In genomic region chr7:72063325-72063724, GRCh38 we compare ENCODE assay signal across 29 cellular contexts.
"Had no signal": no experiment of that assay in that cellular context is flagged by ENCODE, and none has a peak within 500 bp of the region (broad histone marks: within the 10 kb centered on the region; RNA-seq: fewer than 3 reads in every experiment).

No MANE protein-coding gene starts in this region.

- H3K36me3 ChIP-seq: ascending aorta, breast epithelium, cardiac muscle cell, colonic mucosa, gastrocnemius medialis, heart left ventricle, WERI-Rb-1 had no signal

- ATAC-seq: activated CD4-positive, alpha-beta T cell treated with anti-CD3 and anti-CD28 coated beads for 36 hours; activated CD8-positive, alpha-beta T cell treated with anti-CD3 and anti-CD28 coated beads, Interleukin-2, amount 10 ng/mL, durations not matched to agents 7 days and 5 days; activated naive CD4-positive, alpha-beta T cell treated with anti-CD3 and anti-CD28 coated beads, Interleukin-2, amount 50 U/mL, for 72 hours; activated T-cell treated with anti-CD3 and anti-CD28 coated beads, Interleukin-2, amount 50 U/mL, for 72 hours; foreskin keratinocyte; gastrocnemius medialis; T-helper 17 cell had no signal

- H3K4me1 ChIP-seq: ascending aorta, breast epithelium, colonic mucosa, foreskin keratinocyte, gastrocnemius medialis, heart left ventricle had no signal

- H3K4me3 ChIP-seq: ascending aorta, breast epithelium, cardiac muscle cell, colonic mucosa, gastrocnemius medialis, heart left ventricle had no signal

- H3K27me3 ChIP-seq: ascending aorta, breast epithelium, cardiac muscle cell, colonic mucosa, foreskin keratinocyte, gastrocnemius medialis, heart left ventricle had no signal

- H3K9me3 ChIP-seq: ascending aorta, colonic mucosa, gastrocnemius medialis had no signal

- DNase-seq: activated B cell treated with CpG ODN at 0.5 μM for 24 hours; activated CD4-positive, alpha-beta memory T cell treated with anti-CD3 and anti-CD28 coated beads for 36 hours; activated CD4-positive, alpha-beta T cell treated with anti-CD3 and anti-CD28 coated beads for 36 hours; activated CD4-positive, alpha-beta T cell treated with anti-CD3 and anti-CD28 coated beads, Interleukin-2, amount 10 ng/mL, durations not matched to agents 24 days and 14 days; activated CD4-positive, CD25-positive, alpha-beta regulatory T cell treated with anti-CD3 and anti-CD28 coated beads, Interleukin-2, amount 50 U/mL, for 72 hours; activated CD8-positive, alpha-beta memory T cell treated with anti-CD3 and anti-CD28 coated beads, Interleukin-2, amount 50 U/mL, for 48 hours; activated CD8-positive, alpha-beta T cell treated with anti-CD3 and anti-CD28 coated beads, Interleukin-2, amount 10 ng/mL, durations not matched to agents 7 days and 5 days; activated gamma-delta T cell; activated naive CD4-positive, alpha-beta T cell; activated naive CD4-positive, alpha-beta T cell treated with anti-CD3 and anti-CD28 coated beads, Interleukin-2, amount 10 ng/mL, durations not matched to agents 7 days and 5 days; activated naive CD8-positive, alpha-beta T cell treated with anti-CD3 and anti-CD28 coated beads, Interleukin-2, amount 10 ng/mL, durations not matched to agents 7 days and 5 days; activated T-cell treated with anti-CD3 and anti-CD28 coated beads for 4 hours; activated T-cell treated with anti-CD3 and anti-CD28 coated beads, Interleukin-2, amount 50 U/mL, for 24 hours; activated T-cell treated with anti-CD3 and anti-CD28 coated beads, Interleukin-2, amount 50 U/mL, for 72 hours; colonic mucosa; effector CD8-positive, alpha-beta T cell; foreskin keratinocyte; gastrocnemius medialis; glutamatergic neuron; heart left ventricle; T-helper 1 cell; T-helper 17 cell; T1000; WERI-Rb-1 had no signal

- H3K27ac ChIP-seq: ascending aorta, breast epithelium, cardiac muscle cell, colonic mucosa, epithelial cell of prostate, foreskin keratinocyte, gastrocnemius medialis, heart left ventricle, WERI-Rb-1 had no signal
